30 cellular contexts compared by ENCODE assay signal in genomic region chr9:86298873-86299272, GRCh38. TPM values are rescaled to one million over a fixed set of nuclear protein-coding genes. Genes with fewer than 3 reads are reported as not detected.
DNase-seq lines count a peak whose midpoint lies in the region; ATAC-seq and TF ChIP-seq lines count a peak whose summit lies in the region.
"Had no signal": no experiment of that assay in that cellular context is flagged by ENCODE, and none has a peak within 500 bp of the region (broad histone marks: within the 10 kb centered on the region; RNA-seq: fewer than 3 reads in every experiment).

No MANE protein-coding gene starts in this region.

- H3K27ac ChIP-seq in ovary (peak overlapping the region in 1 of 2 donors; percentile 55), tibial nerve (no peak overlapping the region)
- H3K27ac ChIP-seq: A549; BLaER1 treated with 17β-estradiol and CSF1 and Interleukin-3, amounts not matched to agents 10 nM and 100 nM; prostate gland; skin epidermis; upper lobe of left lung had no signal

- no peaks in the 10 kb centered on the region for H3K9me3 ChIP-seq in ovary
- no peaks in the 10 kb centered on the region for H3K9me3 ChIP-seq in tibial nerve
- H3K9me3 ChIP-seq: A549; BLaER1 treated with 17β-estradiol and CSF1 and Interleukin-3, amounts not matched to agents 10 nM and 100 nM; prostate gland; upper lobe of left lung had no signal

- DNase-seq in activated CD4-positive, alpha-beta T cell treated with anti-CD3 and anti-CD28 coated beads, Interleukin-2, amount 10 ng/mL, durations not matched to agents 24 days and 14 days = no peak
- DNase-seq in activated CD4-positive, alpha-beta T cell treated with anti-CD3 and anti-CD28 coated beads, Interleukin-2, amount 50 U/mL, for 48 hours = no peak
- DNase-seq in NCI-H2029 (lab: John Stamatoyannopoulos, UW) = peak; percentile 30
- no peak for DNase-seq in effector memory CD8-positive, alpha-beta T cell
- DNase-seq in ovary = peak in 3 of 5 donors; percentile 18 to 47 (median 41)
- DNase-seq in GDM1 (lab: John Stamatoyannopoulos, UW) = no peak
- DNase-seq in tibial nerve (ENCODE audit: low spot score in 2 of 2) = no peak
- DNase-seq: activated CD4-positive, CD25-positive, alpha-beta regulatory T cell; activated CD8-positive, alpha-beta memory T cell treated with anti-CD3 and anti-CD28 coated beads, Interleukin-2, amount 50 U/mL, for 48 hours; activated naive CD4-positive, alpha-beta T cell treated with Interleukin-2 at 50 U/mL for 16 hours; DMS 273 treated with DMSO at 0.1 percent for 48 hours; endodermal cell; GF-D8; NCI-H1105; NCI-H2171; NCI-H774; SIG-M5; T-helper 9 cell had no signal

- H3K4me1 ChIP-seq in ovary (ENCODE audit: insufficient read depth) (no peaks in the 10 kb centered on the region), tibial nerve (no peaks in the 10 kb centered on the region)
- H3K4me1 ChIP-seq: A549; BLaER1 treated with 17β-estradiol and CSF1 and Interleukin-3, amounts not matched to agents 10 nM and 100 nM; prostate gland; upper lobe of left lung had no signal

- TF ChIP-seq EP300 in ovary (IDR thresholded peaks at IDR 0.05) = no peak
- no peak for TF ChIP-seq EP300 in tibial nerve (IDR thresholded peaks at IDR 0.05)

- H3K27me3 Mint-ChIP-seq in activated CD4-positive, alpha-beta T cell treated with anti-CD3 and anti-CD28 coated beads, Interleukin-2, amount 10 ng/mL, durations not matched to agents 24 days and 14 days = no peaks in the 10 kb centered on the region
- no peaks in the 10 kb centered on the region for H3K27me3 Mint-ChIP-seq in effector memory CD8-positive, alpha-beta T cell
- H3K27me3 Mint-ChIP-seq: stimulated activated naive CD8-positive, alpha-beta T cell treated with anti-CD3 and anti-CD28 coated beads, Interleukin-15, Interleukin-2, amounts not matched to agents 100 ng/mL and 50 ng/mL, for 24 hours had no signal

- H3K36me3 ChIP-seq in ovary (no peaks in the 10 kb centered on the region), tibial nerve (peaks cover 3 to 71% (median 10%) of the 10 kb centered on the region in 3 donors)

- TF ChIP-seq POLR2A in ovary (IDR thresholded peaks at IDR 0.05) = no peak
- no peak for TF ChIP-seq POLR2A in tibial nerve (IDR thresholded peaks at IDR 0.05)

- peaks cover 21% of the 10 kb centered on the region for H3K4me1 Mint-ChIP-seq in activated CD4-positive, alpha-beta T cell treated with anti-CD3 and anti-CD28 coated beads, Interleukin-2, amount 10 ng/mL, durations not matched to agents 24 days and 14 days
- H3K4me1 Mint-ChIP-seq in effector memory CD8-positive, alpha-beta T cell (ENCODE audit: low read depth in 2 of 2) = peaks cover 8 to 13% of the 10 kb centered on the region in 2 donors

- WGBS in ovary, 3 donors = 31 to 65% (median 47%) methylated on average over 11 of the region's 11 CpGs
- WGBS in tibial nerve, 2 donors = 89% methylated on average over 11 of the region's 11 CpGs

- intact Hi-C loops in activated CD4-positive, alpha-beta T cell treated with anti-CD3 and anti-CD28 coated beads, Interleukin-2, amount 10 ng/mL, durations not matched to agents 24 days and 14 days (cut with micrococcal nuclease) = no loop called here
- intact Hi-C loops in ovary (cut with DNase I) = no loop called here

- no peak overlapping the region for H3K4me3 Mint-ChIP-seq in activated CD4-positive, alpha-beta T cell treated with anti-CD3 and anti-CD28 coated beads, Interleukin-2, amount 10 ng/mL, durations not matched to agents 24 days and 14 days
- H3K4me3 Mint-ChIP-seq in effector memory CD8-positive, alpha-beta T cell = no peak overlapping the region
- H3K4me3 Mint-ChIP-seq: endodermal cell; stimulated activated naive CD8-positive, alpha-beta T cell treated with anti-CD3 and anti-CD28 coated beads, Interleukin-15, Interleukin-2, amounts not matched to agents 100 ng/mL and 50 ng/mL, for 24 hours had no signal

- no peak for ATAC-seq in effector memory CD8-positive, alpha-beta T cell (replicated peaks)
- no peak for ATAC-seq in HG03108 (IDR thresholded peaks at IDR 0.05; ENCODE audit: unreplicated experiment)
- ATAC-seq: GM12878 had no signal

- H3K27ac Mint-ChIP-seq in activated CD4-positive, alpha-beta T cell treated with anti-CD3 and anti-CD28 coated beads, Interleukin-2, amount 10 ng/mL, durations not matched to agents 24 days and 14 days = peak overlapping the region; percentile 63
- H3K27ac Mint-ChIP-seq in effector memory CD8-positive, alpha-beta T cell = peak overlapping the region; percentile 7 to 54

- H3K9me3 Mint-ChIP-seq in activated CD4-positive, alpha-beta T cell treated with anti-CD3 and anti-CD28 coated beads, Interleukin-2, amount 10 ng/mL, durations not matched to agents 24 days and 14 days = no peaks in the 10 kb centered on the region
- H3K9me3 Mint-ChIP-seq in effector memory CD8-positive, alpha-beta T cell = no peaks in the 10 kb centered on the region
- H3K9me3 Mint-ChIP-seq: endodermal cell; stimulated activated naive CD8-positive, alpha-beta T cell treated with anti-CD3 and anti-CD28 coated beads, Interleukin-15, Interleukin-2, amounts not matched to agents 100 ng/mL and 50 ng/mL, for 24 hours had no signal

- TF ChIP-seq CTCF in ovary (IDR thresholded peaks at IDR 0.05) = no peak
- no peak for TF ChIP-seq CTCF in tibial nerve (IDR thresholded peaks at IDR 0.05)

- H3K27me3 ChIP-seq in ovary (no peaks in the 10 kb centered on the region), tibial nerve (no peaks in the 10 kb centered on the region)
- H3K27me3 ChIP-seq: BLaER1 treated with 17β-estradiol and CSF1 and Interleukin-3, amounts not matched to agents 10 nM and 100 nM; upper lobe of left lung had no signal

- peaks cover 63% of the 10 kb centered on the region for H3K36me3 Mint-ChIP-seq in activated CD4-positive, alpha-beta T cell treated with anti-CD3 and anti-CD28 coated beads, Interleukin-2, amount 10 ng/mL, durations not matched to agents 24 days and 14 days (ENCODE audit: low read depth)
- peaks cover 71% of the 10 kb centered on the region for H3K36me3 Mint-ChIP-seq in effector memory CD8-positive, alpha-beta T cell (ENCODE audit: insufficient read depth)

- H3K4me3 ChIP-seq in ovary (no peak overlapping the region), tibial nerve (no peak overlapping the region)
- H3K4me3 ChIP-seq: A549; BLaER1 treated with 17β-estradiol and CSF1 and Interleukin-3, amounts not matched to agents 10 nM and 100 nM; GM12878; lung; prostate gland; skin epidermis; upper lobe of left lung had no signal

RNA-seq across cellular contexts. Expression of gene ISCA1, which starts 16.5 kb away (rescaled TPM):
- 29.4 and 30.1 TPM in 2 replicates for total RNA-seq in activated CD4-positive, alpha-beta T cell treated with anti-CD3 and anti-CD28 coated beads, Interleukin-2, amount 10 ng/mL, durations not matched to agents 24 days and 14 days
- 10 to 100 TPM; 22.5 to 35.4 (median 31.7) TPM for total RNA-seq in ovary
- 10 to 100 TPM; 36.8 to 48.6 TPM for polyA plus RNA-seq in ovary
- 10 to 100 TPM; 21.2 to 40.2 (median 32.7) TPM for total RNA-seq in tibial nerve

RNA-seq across cellular contexts. Expression of gene C9orf153, which starts 39.4 kb away (rescaled TPM):
- 0.33 and 0.45 TPM in 2 replicates for total RNA-seq in activated CD4-positive, alpha-beta T cell treated with anti-CD3 and anti-CD28 coated beads, Interleukin-2, amount 10 ng/mL, durations not matched to agents 24 days and 14 days
- under 1 TPM in 5 of 7 donors, not detected in 2; 0.12 to 0.68 (median 0.32) TPM for total RNA-seq in ovary
- polyA plus RNA-seq in ovary = under 1 TPM; 0.06 to 0.37 TPM
- 1 to 10 TPM in 2 of 4 donors, under 1 TPM in 2; 0.66 to 2.9 (median 1.2) TPM for total RNA-seq in tibial nerve
- total RNA-seq: astrocyte, chondrocyte, LHCN-M2 had no signal

RNA-seq across cellular contexts. Expression of gene TUT7, which starts 55.3 kb away (rescaled TPM):
- total RNA-seq in activated CD4-positive, alpha-beta T cell treated with anti-CD3 and anti-CD28 coated beads, Interleukin-2, amount 10 ng/mL, durations not matched to agents 24 days and 14 days = 38.9 and 39.7 TPM in 2 replicates
- total RNA-seq in ovary = 10 to 100 TPM; 16.1 to 30.0 (median 18.5) TPM
- 10 to 100 TPM; 10.5 to 16.2 TPM for polyA plus RNA-seq in ovary
- total RNA-seq in tibial nerve = 10 to 100 TPM; 25.7 to 49.6 (median 37.8) TPM

Comparison
In these comparisons a context has a peak if more than half of its experiments do, and no peak if none do; other contexts are left out.
1. DNase-seq: peak in NCI-H2029 (single experiment) and ovary (3 of 5); none in activated CD4-positive, alpha-beta T cell treated with anti-CD3 and anti-CD28 coated beads, Interleukin-2, amount 10 ng/mL, durations not matched to agents 24 days and 14 days (single experiment), activated CD4-positive, alpha-beta T cell treated with anti-CD3 and anti-CD28 coated beads, Interleukin-2, amount 50 U/mL, for 48 hours (0 of 2), effector memory CD8-positive, alpha-beta T cell (0 of 3), GDM1 (single experiment) and tibial nerve (0 of 2).